In the genomic region with DNA sequence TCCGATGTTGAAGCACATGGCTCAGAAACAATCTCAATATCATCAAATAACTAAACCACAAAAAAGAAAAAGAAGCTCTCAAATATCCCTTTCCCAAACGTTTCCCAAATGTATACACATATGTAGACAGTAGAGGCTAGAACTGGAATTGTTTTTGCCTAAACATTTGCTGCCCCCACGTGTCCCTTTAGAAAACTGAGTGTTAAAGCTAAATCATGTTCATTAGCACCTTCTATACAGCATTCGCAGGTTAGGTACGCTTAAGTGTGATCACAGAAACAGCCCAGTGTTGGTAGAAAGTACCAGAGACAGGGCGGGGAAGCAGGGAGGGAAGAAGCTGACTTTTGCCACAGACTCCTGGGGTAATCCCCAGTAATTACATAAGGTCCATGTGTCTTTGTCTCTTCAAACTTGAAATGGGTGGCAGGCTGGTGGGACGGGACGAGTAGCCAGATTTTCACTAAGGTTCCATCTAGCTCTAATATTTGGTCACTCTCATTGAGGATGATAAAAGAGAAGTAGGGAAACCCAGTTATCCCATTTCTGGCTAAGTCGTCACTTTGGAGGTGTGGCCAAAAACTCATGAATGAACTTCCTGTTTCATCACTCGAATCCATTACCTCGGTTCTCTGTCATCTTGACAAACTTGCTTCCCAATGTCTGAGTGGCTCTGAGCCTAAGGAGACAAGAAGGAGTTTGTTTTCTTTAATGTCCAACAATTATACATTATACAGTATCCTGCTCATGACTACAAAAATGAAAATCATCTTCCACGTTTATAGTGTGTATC, we compare ENCODE assay signal across 9 cellular contexts. TPM values are rescaled to one million over a fixed set of nuclear protein-coding genes. Genes with fewer than 3 reads are reported as not detected.
DNase-seq lines count a peak whose midpoint lies in the region; ATAC-seq and TF ChIP-seq lines count a peak whose summit lies in the region.
"Had no signal": no experiment of that assay in that cellular context is flagged by ENCODE, and none has a peak within 500 bp of the region (broad histone marks: within the 10 kb centered on the region; RNA-seq: fewer than 3 reads in every experiment).

No MANE protein-coding gene starts in this region.

- H3K4me1 ChIP-seq in breast epithelium (peaks cover 0 to 3% of the 10 kb centered on the region in 2 donors), mesendoderm (ENCODE audit: control insufficient read depth, low read depth, low read length) (peaks cover 3% of the 10 kb centered on the region)

- no peak overlapping the region for H4K5ac ChIP-seq in mesendoderm (ENCODE audit: low read length)

- H2BK5ac ChIP-seq in mesendoderm (ENCODE audit: low read length): no peak overlapping the region

- H3K27ac ChIP-seq in breast epithelium (peak overlapping the region; percentile 77 to 85), mesendoderm (ENCODE audit: low read depth, low read length) (no peak overlapping the region)

- intact Hi-C loops in breast epithelium (cut with DNase I; ENCODE audit: low total_unique reads): no loop called here

- no peak overlapping the region for H3K4ac ChIP-seq in mesendoderm (ENCODE audit: low read depth, low read length)

- DNase-seq in NCI-H1092 treated with DMSO at 0.1 percent for 48 hours (lab: John Stamatoyannopoulos, UW) (peak; percentile 38), NCI-H1092 (lab: John Stamatoyannopoulos, UW) (no peak), NCI-H82 (lab: John Stamatoyannopoulos, UW) (peak; percentile 77), breast epithelium (ENCODE audit: low spot score in 2 of 2) (peak in 1 of 2 donors; percentile 42), mesendoderm (peak; percentile 89)

- H3K79me1 ChIP-seq in mesendoderm (ENCODE audit: low read length): no peaks in the 10 kb centered on the region

- TF ChIP-seq CTCF in breast epithelium (IDR thresholded peaks at IDR 0.05): peak; percentile 37 to 78 (median 45)

- ATAC-seq in GM19351 (IDR thresholded peaks at IDR 0.05; ENCODE audit: unreplicated experiment) (peak; percentile 63), HG03342 (IDR thresholded peaks at IDR 0.05; ENCODE audit: unreplicated experiment) (peak; percentile 60), HG02840 (IDR thresholded peaks at IDR 0.05; ENCODE audit: low FRiP score, unreplicated experiment) (no peak)

- H3K27me3 ChIP-seq in breast epithelium (no peaks in the 10 kb centered on the region), mesendoderm (ENCODE audit: insufficient read depth, low read length, poor library complexity) (peaks cover 6% of the 10 kb centered on the region)

- H3K56ac ChIP-seq in mesendoderm (ENCODE audit: low read length): peak overlapping the region; percentile 66

- H2BK15ac ChIP-seq in mesendoderm (replicated peaks; ENCODE audit: low read depth): no peak overlapping the region

- H3K9me3 ChIP-seq in breast epithelium: no peaks in the 10 kb centered on the region

- no peak overlapping the region for H3K23ac ChIP-seq in mesendoderm (ENCODE audit: low read length)

- H3K18ac ChIP-seq in mesendoderm (ENCODE audit: low read length): no peak overlapping the region

- no peak for TF ChIP-seq POLR2A in breast epithelium (IDR thresholded peaks at IDR 0.05)

- no CpG with 5 or more reads among the region's 12 CpGs for WGBS in mesendoderm (ENCODE audit: extremely low coverage, insufficient coverage, low lambda C conversion rate)

- no peak overlapping the region for H4K8ac ChIP-seq in mesendoderm (ENCODE audit: low read depth, low read length)

- no peak overlapping the region for H3K9ac ChIP-seq in mesendoderm (ENCODE audit: low read length)

- no peaks in the 10 kb centered on the region for H3K79me2 ChIP-seq in mesendoderm (ENCODE audit: control insufficient read depth, insufficient read depth, low read length)

- no peak overlapping the region for H3K4me2 ChIP-seq in mesendoderm (ENCODE audit: low read length)

- H2AK5ac ChIP-seq in mesendoderm (ENCODE audit: low read length): no peak overlapping the region

- H3K36me3 ChIP-seq in breast epithelium (no peaks in the 10 kb centered on the region), mesendoderm (ENCODE audit: control insufficient read depth, insufficient read depth, low read length) (no peaks in the 10 kb centered on the region)

- H3K4me3 ChIP-seq in breast epithelium (peak overlapping the region in 2 of 3 donors; percentile 37 to 56), mesendoderm (ENCODE audit: low read length) (no peak overlapping the region)

- no peak overlapping the region for H2BK120ac ChIP-seq in mesendoderm (ENCODE audit: low read depth, low read length)

RNA-seq across cellular contexts. Expression of a gene that starts 15.0 kb away (rescaled TPM):
- total RNA-seq in breast epithelium: 10 to 100 TPM in 2 of 3 donors, not detected in 1; 25.2 to 46.0 TPM
- polyA plus RNA-seq in mesendoderm (2013, experiment 1 of 2): 3.0 TPM
- polyA plus RNA-seq in mesendoderm (2013, experiment 2 of 2): 2.7 TPM
- total RNA-seq: CD4-positive, CD25-positive, alpha-beta regulatory T cell had no signal
- polyA plus RNA-seq: CD4-positive, CD25-positive, alpha-beta regulatory T cell had no signal
